ENCODE assay signal across 8 cellular contexts in the genomic region with DNA sequence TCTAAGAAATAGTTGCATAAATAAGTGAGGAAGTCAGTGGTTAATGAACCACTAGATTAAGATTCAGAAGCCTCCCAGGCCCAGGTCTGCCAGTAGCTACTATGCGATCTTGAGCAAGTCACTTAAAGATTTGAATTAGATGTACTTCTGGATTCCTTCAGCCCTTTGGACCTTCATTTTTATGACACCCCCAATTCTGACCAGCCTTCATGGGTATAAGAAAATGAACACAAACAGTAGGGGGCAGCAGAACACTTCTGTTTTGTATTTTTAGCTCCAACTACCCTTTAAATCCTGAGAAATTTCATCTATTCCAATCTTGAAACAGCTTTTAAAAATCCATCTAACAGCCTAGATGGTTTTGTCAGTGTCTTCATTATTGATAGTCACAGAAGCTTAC. TPM values are rescaled to one million over a fixed set of nuclear protein-coding genes. Genes with fewer than 3 reads are reported as not detected.
DNase-seq lines count a peak whose midpoint lies in the region; ATAC-seq and TF ChIP-seq lines count a peak whose summit lies in the region.

No MANE protein-coding gene starts in this region.

- DNase-seq in AML-193 (lab: John Stamatoyannopoulos, UW): peak; percentile 0 to 4
- peak; percentile 9 for DNase-seq in HPDE6-E6E7 (ENCODE audit: extremely low spot score)
- DNase-seq in adipocyte (ENCODE audit: low read depth): peak; percentile 70
- no peak for DNase-seq in C1 segment of cervical spinal cord (lab: John Stamatoyannopoulos, UW)

- no peak overlapping the region for H3K4me3 ChIP-seq in adipocyte (ENCODE audit: low read length)
- H3K4me3 ChIP-seq in liver (ENCODE audit: low read depth in 1 of 3, low read length in 3 of 3): no peak overlapping the region

- TF ChIP-seq RAD21 in liver (IDR thresholded peaks at IDR 0.05): peak; percentile 74 to 76

- ATAC-seq in GM19455 (IDR thresholded peaks at IDR 0.05; ENCODE audit: unreplicated experiment) (no peak), HG03442 (IDR thresholded peaks at IDR 0.05; ENCODE audit: unreplicated experiment) (no peak), GM21360 (IDR thresholded peaks at IDR 0.05; ENCODE audit: unreplicated experiment) (no peak)

- peaks cover 17% of the 10 kb centered on the region for H3K36me3 ChIP-seq in adipocyte (ENCODE audit: control insufficient read depth, insufficient read depth, low read length, severe bottlenecking)
- no peaks in the 10 kb centered on the region for H3K36me3 ChIP-seq in liver (ENCODE audit: control insufficient read depth in 4 of 4, insufficient read depth in 3 of 4, low read depth in 1 of 4, low read length in 3 of 4)

- no peak overlapping the region for H3K27ac ChIP-seq in liver (ENCODE audit: low read depth in 1 of 2, low read length in 2 of 2)

- TF ChIP-seq CTCF in liver (IDR thresholded peaks at IDR 0.05; ENCODE audit: low read depth, low read length, missing input control): peak; percentile 42

- H3K4me1 ChIP-seq in adipocyte (ENCODE audit: control insufficient read depth, insufficient read depth, low read length) (no peaks in the 10 kb centered on the region), liver (ENCODE audit: control insufficient read depth in 4 of 4, insufficient read depth in 4 of 4, low read length in 3 of 4) (peaks cover 0 to 9% (median 3%) of the 10 kb centered on the region in 4 donors)

- WGBS in liver: 63% methylated on average over 1 of the region's 1 CpG

- H3K9ac ChIP-seq in adipocyte (ENCODE audit: low read length) (no peak overlapping the region), liver (ENCODE audit: low read depth in 1 of 2, low read length in 2 of 2) (no peak overlapping the region)

- H3K9me3 ChIP-seq in adipocyte (ENCODE audit: control insufficient read depth, low read length) (no peaks in the 10 kb centered on the region), liver (ENCODE audit: control insufficient read depth in 4 of 4, low read length in 3 of 4) (no peaks in the 10 kb centered on the region)

- no peaks in the 10 kb centered on the region for H3K27me3 ChIP-seq in adipocyte (replicated peaks; ENCODE audit: control insufficient read depth, insufficient read depth, low read length)
- no peaks in the 10 kb centered on the region for H3K27me3 ChIP-seq in liver (ENCODE audit: control insufficient read depth in 4 of 4, insufficient read depth in 4 of 4, low read length in 3 of 4)

TF ChIP-seq in liver, 16 proteins besides CTCF, POLR2A, EP300 and RAD21:
- TF ChIP-seq, protein P1, sequence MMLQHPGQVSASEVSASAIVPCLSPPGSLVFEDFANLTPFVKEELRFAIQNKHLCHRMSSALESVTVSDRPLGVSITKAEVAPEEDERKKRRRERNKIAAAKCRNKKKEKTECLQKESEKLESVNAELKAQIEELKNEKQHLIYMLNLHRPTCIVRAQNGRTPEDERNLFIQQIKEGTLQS (IDR thresholded peaks at IDR 0.05): no peak
- TF ChIP-seq NR2F2 (IDR thresholded peaks at IDR 0.05) (no peak), FOXA2 (IDR thresholded peaks at IDR 0.05) (no peak), TAF1 (conservative IDR thresholded peaks at IDR 0.05) (no peak), FOXA1 (IDR thresholded peaks at IDR 0.05) (no peak), EGR1 (IDR thresholded peaks at IDR 0.05; ENCODE audit: low read depth in 2 of 2) (no peak), JUND (IDR thresholded peaks at IDR 0.05) (no peak), SP1 (IDR thresholded peaks at IDR 0.05) (no peak), RXRA (IDR thresholded peaks at IDR 0.05) (no peak), YY1 (IDR thresholded peaks at IDR 0.05) (no peak), HNF4A (conservative IDR thresholded peaks at IDR 0.05) (no peak), HNF4G (IDR thresholded peaks at IDR 0.05) (no peak), GABPA (IDR thresholded peaks at IDR 0.05 in 1 of 2, conservative IDR thresholded peaks at IDR 0.05 in 1 of 2) (no peak)
- TF ChIP-seq, protein P2, sequence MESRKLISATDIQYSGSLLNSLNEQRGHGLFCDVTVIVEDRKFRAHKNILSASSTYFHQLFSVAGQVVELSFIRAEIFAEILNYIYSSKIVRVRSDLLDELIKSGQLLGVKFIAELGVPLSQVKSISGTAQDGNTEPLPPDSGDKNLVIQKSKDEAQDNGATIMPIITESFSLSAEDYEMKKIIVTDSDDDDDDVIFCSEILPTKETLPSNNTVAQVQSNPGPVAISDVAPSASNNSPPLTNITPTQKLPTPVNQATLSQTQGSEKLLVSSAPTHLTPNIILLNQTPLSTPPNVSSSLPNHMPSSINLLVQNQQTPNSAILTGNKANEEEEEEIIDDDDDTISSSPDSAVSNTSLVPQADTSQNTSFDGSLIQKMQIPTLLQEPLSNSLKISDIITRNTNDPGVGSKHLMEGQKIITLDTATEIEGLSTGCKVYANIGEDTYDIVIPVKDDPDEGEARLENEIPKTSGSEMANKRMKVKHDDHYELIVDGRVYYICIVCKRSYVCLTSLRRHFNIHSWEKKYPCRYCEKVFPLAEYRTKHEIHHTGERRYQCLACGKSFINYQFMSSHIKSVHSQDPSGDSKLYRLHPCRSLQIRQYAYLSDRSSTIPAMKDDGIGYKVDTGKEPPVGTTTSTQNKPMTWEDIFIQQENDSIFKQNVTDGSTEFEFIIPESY (IDR thresholded peaks at IDR 0.05): no peak
- TF ChIP-seq, protein P3, sequence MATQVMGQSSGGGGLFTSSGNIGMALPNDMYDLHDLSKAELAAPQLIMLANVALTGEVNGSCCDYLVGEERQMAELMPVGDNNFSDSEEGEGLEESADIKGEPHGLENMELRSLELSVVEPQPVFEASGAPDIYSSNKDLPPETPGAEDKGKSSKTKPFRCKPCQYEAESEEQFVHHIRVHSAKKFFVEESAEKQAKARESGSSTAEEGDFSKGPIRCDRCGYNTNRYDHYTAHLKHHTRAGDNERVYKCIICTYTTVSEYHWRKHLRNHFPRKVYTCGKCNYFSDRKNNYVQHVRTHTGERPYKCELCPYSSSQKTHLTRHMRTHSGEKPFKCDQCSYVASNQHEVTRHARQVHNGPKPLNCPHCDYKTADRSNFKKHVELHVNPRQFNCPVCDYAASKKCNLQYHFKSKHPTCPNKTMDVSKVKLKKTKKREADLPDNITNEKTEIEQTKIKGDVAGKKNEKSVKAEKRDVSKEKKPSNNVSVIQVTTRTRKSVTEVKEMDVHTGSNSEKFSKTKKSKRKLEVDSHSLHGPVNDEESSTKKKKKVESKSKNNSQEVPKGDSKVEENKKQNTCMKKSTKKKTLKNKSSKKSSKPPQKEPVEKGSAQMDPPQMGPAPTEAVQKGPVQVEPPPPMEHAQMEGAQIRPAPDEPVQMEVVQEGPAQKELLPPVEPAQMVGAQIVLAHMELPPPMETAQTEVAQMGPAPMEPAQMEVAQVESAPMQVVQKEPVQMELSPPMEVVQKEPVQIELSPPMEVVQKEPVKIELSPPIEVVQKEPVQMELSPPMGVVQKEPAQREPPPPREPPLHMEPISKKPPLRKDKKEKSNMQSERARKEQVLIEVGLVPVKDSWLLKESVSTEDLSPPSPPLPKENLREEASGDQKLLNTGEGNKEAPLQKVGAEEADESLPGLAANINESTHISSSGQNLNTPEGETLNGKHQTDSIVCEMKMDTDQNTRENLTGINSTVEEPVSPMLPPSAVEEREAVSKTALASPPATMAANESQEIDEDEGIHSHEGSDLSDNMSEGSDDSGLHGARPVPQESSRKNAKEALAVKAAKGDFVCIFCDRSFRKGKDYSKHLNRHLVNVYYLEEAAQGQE (IDR thresholded peaks at IDR 0.05): no peak

RNA-seq across cellular contexts. Expression of a gene that starts 19.0 kb away (rescaled TPM):
- total RNA-seq in liver: 10 to 100 TPM in 1 of 2 donors, 1 to 10 TPM in 1; 7.1 to 13.4 TPM
- 10 to 100 TPM in 1 of 2 donors, 1 to 10 TPM in 1; 7.6 to 11.3 TPM for polyA plus RNA-seq in liver

Comparison
In these comparisons a context has a peak if more than half of its experiments do, and no peak if none do; other contexts are left out.
1. DNase-seq: peak in AML-193 (2 of 2), HPDE6-E6E7 (single experiment) and adipocyte (single experiment); none in C1 segment of cervical spinal cord (0 of 14).